31 cellular contexts compared by ENCODE assay signal in genomic region chrX:7283741-7284140, GRCh38.
"Had no signal": no experiment of that assay in that cellular context is flagged by ENCODE, and none has a peak within 500 bp of the region (broad histone marks: within the 10 kb centered on the region; RNA-seq: fewer than 3 reads in every experiment).

No MANE protein-coding gene starts in this region.

- H3K4me1 Mint-ChIP-seq: naive thymus-derived CD8-positive, alpha-beta T cell; neural crest cell; stimulated activated naive B cell treated with anti-CD40 and anti-IgM and Interleukin-4, amounts not matched to agents 10 μg/mL and 1 μg/mL and 100 μg/mL, for 72 hours had no signal

- H3K4me3 Mint-ChIP-seq: naive thymus-derived CD8-positive, alpha-beta T cell; nephron; neural crest cell; stimulated activated naive B cell treated with anti-CD40 and anti-IgM and Interleukin-4, amounts not matched to agents 10 μg/mL and 1 μg/mL and 100 μg/mL, for 72 hours had no signal

- H3K27me3 Mint-ChIP-seq: naive thymus-derived CD8-positive, alpha-beta T cell; stimulated activated naive B cell treated with anti-CD40 and anti-IgM and Interleukin-4, amounts not matched to agents 10 μg/mL and 1 μg/mL and 100 μg/mL, for 72 hours had no signal

- DNase-seq: kidney glomerular epithelial cell; left colon; left lung; lower lobe of right lung; mammary epithelial cell; mesenchymal stem cell; naive thymus-derived CD8-positive, alpha-beta T cell; nucleus accumbens; pancreas; posterior cingulate gyrus; retina; right cardiac atrium; stimulated activated CD4-positive, alpha-beta T cell treated with anti-CD3 and anti-CD28 coated beads, Interleukin-12 subunit alpha, Interleukin-12 subunit beta, amount 100 ng/mL, for 4 hours; stimulated activated CD4-positive, alpha-beta T cell treated with anti-CD3 and anti-CD28 coated beads, Interleukin-15, amount 100 ng/mL, for 24 hours; stimulated activated CD4-positive, alpha-beta T cell treated with anti-CD3 and anti-CD28 coated beads, Interleukin-2, amount 100 ng/mL, for 24 hours; stimulated activated CD4-positive, alpha-beta T cell treated with anti-CD3 and anti-CD28 coated beads, Interleukin-4, amount 100 ng/mL, for 1 hour; stimulated activated naive B cell treated with anti-CD40 and anti-IgM and Interleukin-4, amounts not matched to agents 10 μg/mL and 1 μg/mL and 100 μg/mL, for 72 hours; stimulated activated naive CD8-positive, alpha-beta T cell treated with anti-CD3 and anti-CD28 coated beads, Interleukin-15, Interleukin-2, amounts not matched to agents 100 U/mL and 50 U/mL, for 24 hours; stomach; testis; thyroid gland; transverse colon; upper lobe of right lung had no signal

- H3K79me2 ChIP-seq: hepatocyte had no signal

- H3K9me3 Mint-ChIP-seq: naive thymus-derived CD8-positive, alpha-beta T cell; nephron; neural crest cell; stimulated activated naive B cell treated with anti-CD40 and anti-IgM and Interleukin-4, amounts not matched to agents 10 μg/mL and 1 μg/mL and 100 μg/mL, for 72 hours had no signal

- H2AFZ ChIP-seq: hepatocyte had no signal

- H3K4me1 ChIP-seq: left lung, lower lobe of right lung, pancreas, prostate gland, testis, thyroid gland, transverse colon, upper lobe of right lung had no signal

- H3K9me3 ChIP-seq: left lung, lower lobe of right lung, pancreas, prostate gland, stomach, testis, thyroid gland, transverse colon, upper lobe of right lung had no signal

- H3K4me2 ChIP-seq: hepatocyte had no signal

- H3K36me3 ChIP-seq: left lung, lower lobe of right lung, pancreas, prostate gland, thyroid gland, transverse colon, upper lobe of right lung had no signal

- H3K4me3 ChIP-seq: hepatocyte, left lung, lower lobe of right lung, pancreas, prostate gland, skin epidermis, stomach, testis, thyroid gland, transverse colon, upper lobe of right lung had no signal

- H3K27ac ChIP-seq: hepatocyte, left lung, lower lobe of right lung, pancreas, prostate gland, skin epidermis, stomach, testis, thyroid gland, transverse colon, upper lobe of right lung had no signal

- H3K36me3 Mint-ChIP-seq: naive thymus-derived CD8-positive, alpha-beta T cell had no signal

- H3K27ac Mint-ChIP-seq: naive thymus-derived CD8-positive, alpha-beta T cell; nephron; stimulated activated naive B cell treated with anti-CD40 and anti-IgM and Interleukin-4, amounts not matched to agents 10 μg/mL and 1 μg/mL and 100 μg/mL, for 72 hours had no signal

- FAIRE-seq: keratinocyte, pancreas, urothelium cell line had no signal

- H3K27me3 ChIP-seq: hepatocyte, left lung, pancreas, stomach, testis, thyroid gland, transverse colon, upper lobe of right lung had no signal

- ATAC-seq: left colon; left lung; lower lobe of right lung; naive thymus-derived CD8-positive, alpha-beta T cell; pancreas; right cardiac atrium; sciatic nerve; stimulated activated naive B cell treated with anti-CD40 and anti-IgM and Interleukin-4, amounts not matched to agents 10 μg/mL and 1 μg/mL and 100 μg/mL, for 72 hours; stimulated activated naive CD8-positive, alpha-beta T cell treated with anti-CD3 and anti-CD28 coated beads, Interleukin-15, Interleukin-2, amounts not matched to agents 100 U/mL and 50 U/mL, for 24 hours; upper lobe of right lung had no signal
